ENCODE assay signal across 19 cellular contexts in the genomic region with DNA sequence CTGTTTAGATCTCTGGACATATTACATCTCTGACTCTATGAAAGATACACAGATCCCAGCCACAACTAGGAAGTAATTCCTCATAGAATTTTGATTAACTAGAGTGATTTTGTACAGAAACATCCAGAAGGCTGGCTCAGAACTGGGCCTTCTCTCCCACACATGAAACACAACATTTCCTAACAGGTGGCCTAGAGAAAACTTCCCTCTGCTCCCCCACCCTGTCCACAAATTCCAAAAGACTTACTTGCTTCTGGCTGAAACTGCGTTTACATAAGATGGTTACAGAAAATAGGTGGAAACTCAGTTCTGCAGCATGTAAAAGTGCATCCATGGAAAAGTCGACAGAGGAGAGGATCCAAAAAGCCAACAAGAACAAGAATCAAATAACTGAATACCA.
DNase-seq lines count a peak whose midpoint lies in the region; TF ChIP-seq lines count a peak whose summit lies in the region.
"Had no signal": no experiment of that assay in that cellular context is flagged by ENCODE, and none has a peak within 500 bp of the region (broad histone marks: within the 10 kb centered on the region; RNA-seq: fewer than 3 reads in every experiment).

No MANE protein-coding gene starts in this region.

- no peaks in the 10 kb centered on the region for H3K36me3 Mint-ChIP-seq in mesothelial cell of epicardium
- H3K36me3 Mint-ChIP-seq: IgD-negative memory B cell had no signal

- H3K36me3 ChIP-seq in smooth muscle cell (ENCODE audit: low read depth), result no peaks in the 10 kb centered on the region
- H3K36me3 ChIP-seq: BLaER1 had no signal

- WGBS in smooth muscle cell (ENCODE audit: low lambda C conversion rate), result 65% methylated on average over 2 of the region's 2 CpGs

- H3K27ac ChIP-seq in smooth muscle cell (ENCODE audit: low read depth), result no peak overlapping the region
- H3K27ac ChIP-seq: BLaER1 had no signal

- no peaks in the 10 kb centered on the region for H3K79me2 ChIP-seq in smooth muscle cell (ENCODE audit: low read depth)

- H3K4me3 Mint-ChIP-seq in mesothelial cell of epicardium, result no peak overlapping the region
- H3K4me3 Mint-ChIP-seq: CD4-positive, alpha-beta T cell; IgD-negative memory B cell had no signal

- DNase-seq in LHCN-M2 (ENCODE audit: low read depth) (peak; percentile 40), astrocyte of the hippocampus (ENCODE audit: low read depth, low spot score) (peak; percentile 46), kidney glomerular epithelial cell (lab: John Stamatoyannopoulos, UW) (peak; percentile 55), smooth muscle cell (lab: John Stamatoyannopoulos, UW; ENCODE audit: unreplicated experiment) (no peak), mesothelial cell of epicardium (ENCODE audit: low spot score in 2 of 2, unreplicated experiment in 2 of 2) (no peak), germinal center (ENCODE audit: low spot score) (no peak), EL (no peak)
- DNase-seq: CD4-positive, alpha-beta T cell; HCEC 1CT; NCI-H1105 treated with DMSO at 0.1 percent for 48 hours; NCI-H2107; NCI-H446; NCI-H524 treated with DMSO at 0.1 percent for 48 hours; NCI-H82; NK-92 treated with Interleukin-12 subunit alpha and Interleukin-12 subunit beta, amount 100 ng/mL, for 24 hours; PC-3; SK-N-SH had no signal

- no peaks in the 10 kb centered on the region for H3K4me1 ChIP-seq in smooth muscle cell (ENCODE audit: low read depth)
- H3K4me1 ChIP-seq: BLaER1 had no signal

- H3K27ac Mint-ChIP-seq in mesothelial cell of epicardium, result no peak overlapping the region
- H3K27ac Mint-ChIP-seq: CD4-positive, alpha-beta T cell; IgD-negative memory B cell had no signal

- peak overlapping the region; percentile 7 for H3K4me2 ChIP-seq in smooth muscle cell
- H3K4me2 ChIP-seq: BLaER1, SK-N-SH had no signal

- H3K4me3 ChIP-seq in smooth muscle cell, result no peak overlapping the region
- H3K4me3 ChIP-seq: BLaER1 had no signal

- no peaks in the 10 kb centered on the region for H3K4me1 Mint-ChIP-seq in mesothelial cell of epicardium
- H3K4me1 Mint-ChIP-seq: IgD-negative memory B cell had no signal

- H3K9me3 ChIP-seq in smooth muscle cell (replicated peaks; ENCODE audit: low read depth), result no peaks in the 10 kb centered on the region
- H3K9me3 ChIP-seq: BLaER1, SK-N-SH had no signal

- H2AFZ ChIP-seq in smooth muscle cell (ENCODE audit: low read depth), result no peak overlapping the region

- no peak for TF ChIP-seq CTCF in smooth muscle cell (IDR thresholded peaks at IDR 0.05; ENCODE audit: borderline replicate concordance, insufficient read depth, poor library complexity, severe bottlenecking)
- TF ChIP-seq CTCF in mesothelial cell of epicardium (IDR thresholded peaks at IDR 0.05; ENCODE audit: unreplicated experiment), result no peak

- no peaks in the 10 kb centered on the region for H3K27me3 ChIP-seq in smooth muscle cell (ENCODE audit: low read depth)
- H3K27me3 ChIP-seq: BLaER1 had no signal

- H3F3A ChIP-seq in smooth muscle cell (ENCODE audit: low read depth), result no peaks in the 10 kb centered on the region

- no peak overlapping the region for H3K9ac ChIP-seq in smooth muscle cell (ENCODE audit: low read depth)
- H3K9ac ChIP-seq: BLaER1, SK-N-SH had no signal

- H3K9me3 Mint-ChIP-seq in mesothelial cell of epicardium, result peaks cover 8% of the 10 kb centered on the region

- no peaks in the 10 kb centered on the region for H4K20me1 ChIP-seq in smooth muscle cell (ENCODE audit: low read depth)
- H4K20me1 ChIP-seq: BLaER1 had no signal

- H3K27me3 Mint-ChIP-seq in mesothelial cell of epicardium (ENCODE audit: low read depth), result no peaks in the 10 kb centered on the region
- H3K27me3 Mint-ChIP-seq: CD4-positive, alpha-beta T cell had no signal

Comparison
In these comparisons a context has a peak if more than half of its experiments do, and no peak if none do; other contexts are left out.
1. DNase-seq: peak in LHCN-M2 (single experiment), astrocyte of the hippocampus (single experiment) and kidney glomerular epithelial cell (single experiment); none in smooth muscle cell (single experiment), mesothelial cell of epicardium (0 of 2), germinal center (single experiment) and EL (single experiment).